ENCODE assay signal across 4 cellular contexts in genomic region chr9:62526306-62526705, GRCh38.
A peak's percentile ranks its signal among the peaks of the same experiment; 100 is the strongest.
DNase-seq lines count a peak whose midpoint lies in the region; ATAC-seq, FAIRE-seq and TF ChIP-seq lines count a peak whose summit lies in the region.
"Not testable (repeated sequence)": the region's sequence is repeated elsewhere in the genome, so short reads cannot be mapped to it uniquely, and the experiment has no call there.

No MANE protein-coding gene starts in this region.

- 71 to 94% (median 90%) methylated on average over 3 to 4 of the region's 5 CpGs for WGBS in spleen, 5 donors

- not testable (repeated sequence) for H3K27ac ChIP-seq in kidney (ENCODE audit: low read depth in 2 of 2, low read length in 2 of 2); spleen; upper lobe of right lung

- H3K36me3 ChIP-seq in kidney (ENCODE audit: control insufficient read depth in 1 of 2, insufficient read depth in 2 of 2, low read length in 2 of 2); spleen; upper lobe of right lung: not testable (repeated sequence)

- not testable (repeated sequence) for TF ChIP-seq CTCF in kidney (IDR thresholded peaks at IDR 0.05; ENCODE audit: borderline replicate concordance, extremely low read depth, insufficient read depth); spleen (IDR thresholded peaks at IDR 0.05 in 8 of 11, conservative IDR thresholded peaks at IDR 0.05 in 3 of 11); upper lobe of right lung (IDR thresholded peaks at IDR 0.05)

- not testable (repeated sequence) for FAIRE-seq in kidney (lab: Jason Lieb, UNC)

- not testable (repeated sequence) for H3K4me1 ChIP-seq in kidney (ENCODE audit: control insufficient read depth in 1 of 2, insufficient read depth in 1 of 2, low read depth in 1 of 2, low read length in 2 of 2); spleen; upper lobe of right lung

- H3K9me3 ChIP-seq in kidney (ENCODE audit: control insufficient read depth in 1 of 2, low read length in 2 of 2); spleen; upper lobe of right lung: not testable (repeated sequence)

- ATAC-seq in upper lobe of right lung: not testable (repeated sequence)

- intact Hi-C loops in kidney (cut with DNase I); spleen (cut with DNase I; ENCODE audit: low total_unique reads); upper lobe of right lung (cut with DNase I): not testable (repeated sequence)

- DNase-seq in activated T-helper 1 cell treated with Interleukin-2 at 50 U/mL for 16 hours (ENCODE audit: low read depth) (peak; percentile 0), kidney (peak; percentile 25), spleen (peak; percentile 55), upper lobe of right lung (peak; percentile 27)

- H3K27me3 ChIP-seq in spleen (replicated peaks in 1 of 7); upper lobe of right lung: not testable (repeated sequence)

- not testable (repeated sequence) for TF ChIP-seq POLR2A in spleen (IDR thresholded peaks at IDR 0.05)

- not testable (repeated sequence) for H3K9ac ChIP-seq in kidney (ENCODE audit: low read length in 2 of 2)

- H3K4me3 ChIP-seq in kidney (ENCODE audit: low read length in 2 of 2); spleen; upper lobe of right lung: not testable (repeated sequence)

Comparison
In these comparisons a context has a peak if more than half of its experiments do, and no peak if none do; other contexts are left out.
1. DNase-seq: peak in every context shown above with its lines; median percentile 55 in spleen; 27 in upper lobe of right lung; 25 in kidney; 0 in activated T-helper 1 cell treated with Interleukin-2 at 50 U/mL for 16 hours.